ENCODE assay signal across 29 cellular contexts in genomic region chr7:25545125-25546008, GRCh38.
DNase-seq lines count a peak whose midpoint lies in the region; ATAC-seq and TF ChIP-seq lines count a peak whose summit lies in the region.
"Had no signal": no experiment of that assay in that cellular context is flagged by ENCODE, and none has a peak within 500 bp of the region (broad histone marks: within the 10 kb centered on the region; RNA-seq: fewer than 3 reads in every experiment).

No MANE protein-coding gene starts in this region.

- H3K4me1 ChIP-seq in HCT116 (ENCODE audit: control insufficient read depth in 1 of 2, insufficient read depth in 2 of 2, low read length in 2 of 2), result no peaks in the 10 kb centered on the region
- peaks cover 0 to 19% of the 10 kb centered on the region in 2 donors for H3K4me1 ChIP-seq in adrenal gland (replicated peaks in 1 of 2)
- peaks cover 17% of the 10 kb centered on the region for H3K4me1 ChIP-seq in testis
- H3K4me1 ChIP-seq: BE2C, colonic mucosa, lower lobe of right lung had no signal

- RAD21 ChIA-PET in HCT116 (lab: Charles Lee; ENCODE audit: low non-redundant PET in 1 of 2, low total read pairs in 2 of 2, uncharacterized antibody in 2 of 2, unreplicated experiment in 2 of 2), result no interaction called here

- POLR2A ChIA-PET in HCT116 (lab: Charles Lee), result no interaction called here

- DNase-seq in HCT116 (ENCODE audit: low read depth, low spot score) (no peak), adrenal gland (peak in 4 of 7 donors; percentile 22 to 32 (median 28)), iPS-NIHi7 (ENCODE audit: extremely low spot score) (peak; percentile 14), testis (peak; percentile 63), NCI-H1048 (lab: John Stamatoyannopoulos, UW) (no peak), GM13977 (ENCODE audit: low spot score) (no peak)
- no peak for DNase-seq in activated CD4-positive, alpha-beta T cell treated with anti-CD3 and anti-CD28 coated beads, Interleukin-2, amount 10 ng/mL, durations not matched to agents 24 days and 14 days
- DNase-seq: activated CD4-positive, alpha-beta T cell treated with anti-CD3 and anti-CD28 coated beads for 36 hours; activated effector memory CD4-positive, alpha-beta T cell treated with Interleukin-2 at 50 U/mL for 16 hours; BE2C; CD8-positive, alpha-beta T cell; colonic mucosa; DMS 273 treated with DMSO at 0.1 percent for 48 hours; effector CD4-positive, alpha-beta T cell; lower lobe of right lung; MG63; midbrain; naive thymus-derived CD4-positive, alpha-beta T cell; NCI-H2029; NCI-H524 treated with DMSO at 0.1 percent for 48 hours; PC-9; SHP77; upper lobe of left lung had no signal

- no peaks in the 10 kb centered on the region for H4K20me1 ChIP-seq in HCT116 (ENCODE audit: insufficient read depth)

- TF ChIP-seq CTCF in HCT116 (IDR thresholded peaks at IDR 0.05 in 2 of 3, conservative IDR thresholded peaks at IDR 0.05 in 1 of 3; ENCODE audit: borderline replicate concordance in 1 of 3, insufficient read depth in 1 of 3, low read depth in 2 of 3, low read length in 2 of 3) (no peak), adrenal gland (IDR thresholded peaks at IDR 0.05) (no peak), testis (IDR thresholded peaks at IDR 0.05) (no peak), GM13977 (IDR thresholded peaks at IDR 0.05; ENCODE audit: extremely low read depth, insufficient read depth, missing control alignments) (no peak)

- H3K27me3 ChIP-seq in HCT116 (ENCODE audit: insufficient read depth, low read length), result peaks cover 66% of the 10 kb centered on the region
- no peaks in the 10 kb centered on the region for H3K27me3 ChIP-seq in adrenal gland
- no peaks in the 10 kb centered on the region for H3K27me3 ChIP-seq in testis
- H3K27me3 ChIP-seq: cardiac muscle cell, colonic mucosa, upper lobe of left lung had no signal

- H3K9me3 ChIP-seq in HCT116 (ENCODE audit: control insufficient read depth in 1 of 2, insufficient read depth in 1 of 2, low read depth in 1 of 2, low read length in 2 of 2) (no peaks in the 10 kb centered on the region), adrenal gland (replicated peaks in 1 of 3) (no peaks in the 10 kb centered on the region), testis (no peaks in the 10 kb centered on the region)
- H3K9me3 ChIP-seq: BE2C, colonic mucosa, lower lobe of right lung, MG63, upper lobe of left lung had no signal

- no peak overlapping the region for H2AFZ ChIP-seq in HCT116 (ENCODE audit: low read depth, low read length, poor library complexity, severe bottlenecking)
- H2AFZ ChIP-seq: PC-9 had no signal

- H3K4me2 ChIP-seq in HCT116 (ENCODE audit: low read length), result no peak overlapping the region
- H3K4me2 ChIP-seq: KMS-11, PC-9 had no signal

- TF ChIP-seq RAD21 in HCT116 (IDR thresholded peaks at IDR 0.05; ENCODE audit: low read depth), result no peak

- intact Hi-C loops in HCT116 (cut with micrococcal nuclease) (no loop called here), adrenal gland (cut with DNase I) (no loop called here), testis (cut with DNase I; ENCODE audit: low total_unique reads) (no loop called here)
- intact Hi-C loops in activated CD4-positive, alpha-beta T cell treated with anti-CD3 and anti-CD28 coated beads, Interleukin-2, amount 10 ng/mL, durations not matched to agents 24 days and 14 days (cut with micrococcal nuclease), result no loop called here

- no peak overlapping the region for H3K4me3 ChIP-seq in HCT116 (replicated peaks in 1 of 2; ENCODE audit: low read depth in 1 of 2, low read length in 2 of 2)
- H3K4me3 ChIP-seq in adrenal gland, result no peak overlapping the region
- no peak overlapping the region for H3K4me3 ChIP-seq in testis
- H3K4me3 ChIP-seq: cardiac muscle cell, colonic mucosa, lower lobe of right lung, MG63, PC-9, skin epidermis, upper lobe of left lung had no signal

- no peaks in the 10 kb centered on the region for H3K36me3 ChIP-seq in HCT116 (ENCODE audit: control insufficient read depth in 1 of 2, insufficient read depth in 2 of 2, low read length in 2 of 2)
- H3K36me3 ChIP-seq in adrenal gland (replicated peaks in 1 of 2), result no peaks in the 10 kb centered on the region
- H3K36me3 ChIP-seq in testis (ENCODE audit: low read depth, missing control alignments), result no peaks in the 10 kb centered on the region
- H3K36me3 ChIP-seq: BE2C, cardiac muscle cell, colonic mucosa, lower lobe of right lung, MG63, upper lobe of left lung had no signal

- no peaks in the 10 kb centered on the region for H3K9me3 Mint-ChIP-seq in activated CD4-positive, alpha-beta T cell treated with anti-CD3 and anti-CD28 coated beads, Interleukin-2, amount 10 ng/mL, durations not matched to agents 24 days and 14 days
- H3K9me3 Mint-ChIP-seq: CD8-positive, alpha-beta T cell; stimulated activated memory B cell treated with anti-CD40 and anti-IgM and Interleukin-4, amounts not matched to agents 10 μg/mL and 1 μg/mL and 100 μg/mL, for 72 hours; T-helper 2 cell treated with Interferon-gamma antibody and Interleukin-4, amounts not matched to agents 5 μg/mL and 100 μg/mL, for 36 hours had no signal

- no peaks in the 10 kb centered on the region for H3K9me2 ChIP-seq in HCT116 (ENCODE audit: insufficient read depth)

- no peak overlapping the region for H3K4me3 Mint-ChIP-seq in activated CD4-positive, alpha-beta T cell treated with anti-CD3 and anti-CD28 coated beads, Interleukin-2, amount 10 ng/mL, durations not matched to agents 24 days and 14 days
- H3K4me3 Mint-ChIP-seq: activated CD4-positive, alpha-beta T cell treated with anti-CD3 and anti-CD28 coated beads for 36 hours; activated naive CD8-positive, alpha-beta T cell; CD8-positive, alpha-beta T cell; naive thymus-derived CD4-positive, alpha-beta T cell; stimulated activated memory B cell treated with anti-CD40 and anti-IgM and Interleukin-4, amounts not matched to agents 10 μg/mL and 1 μg/mL and 100 μg/mL, for 72 hours; T-helper 2 cell treated with Interferon-gamma antibody and Interleukin-4, amounts not matched to agents 5 μg/mL and 100 μg/mL, for 36 hours had no signal

- ATAC-seq in HCT116, result 0 out of 2 replicates have a peak, but pooled peaks have one; percentile 30
- ATAC-seq: CD8-positive, alpha-beta T cell; naive thymus-derived CD4-positive, alpha-beta T cell; stimulated activated memory B cell treated with anti-CD40 and anti-IgM and Interleukin-4, amounts not matched to agents 10 μg/mL and 1 μg/mL and 100 μg/mL, for 72 hours had no signal

- H3K27ac ChIP-seq in HCT116 (ENCODE audit: low read depth, low read length) (no peak overlapping the region), adrenal gland (no peak overlapping the region), testis (peak overlapping the region in 1 of 2 donors; percentile 23)
- H3K27ac ChIP-seq: cardiac muscle cell, colonic mucosa, KMS-11, lower lobe of right lung, PC-9, skin epidermis, upper lobe of left lung had no signal

- TF ChIP-seq POLR2A in HCT116 (IDR thresholded peaks at IDR 0.05; ENCODE audit: borderline replicate concordance, extremely low read depth, insufficient read depth, insufficient read length) (no peak), adrenal gland (IDR thresholded peaks at IDR 0.05) (no peak), testis (IDR thresholded peaks at IDR 0.05) (no peak)

- WGBS in adrenal gland, 4 donors, result 64 to 70% (median 68%) methylated on average over 5 to 7 of the region's 7 CpGs
- WGBS in testis, 2 donors, result 50 to 58% methylated on average over 7 of the region's 7 CpGs

- H3K9ac ChIP-seq in HCT116 (ENCODE audit: low read length), result no peak overlapping the region
- H3K9ac ChIP-seq: KMS-11 had no signal

- H3K79me2 ChIP-seq in HCT116 (ENCODE audit: insufficient read depth, low read length), result no peaks in the 10 kb centered on the region

- no TSS peak for BruUV-seq in HCT116 (replicated peaks; lab: Mats Ljungman, UMichigan)

- H3K36me3 Mint-ChIP-seq in activated CD4-positive, alpha-beta T cell treated with anti-CD3 and anti-CD28 coated beads, Interleukin-2, amount 10 ng/mL, durations not matched to agents 24 days and 14 days (ENCODE audit: low read depth), result no peaks in the 10 kb centered on the region
- H3K36me3 Mint-ChIP-seq: activated naive CD8-positive, alpha-beta T cell; CD8-positive, alpha-beta T cell; naive thymus-derived CD4-positive, alpha-beta T cell; stimulated activated memory B cell treated with anti-CD40 and anti-IgM and Interleukin-4, amounts not matched to agents 10 μg/mL and 1 μg/mL and 100 μg/mL, for 72 hours had no signal

- no peaks in the 10 kb centered on the region for H3K4me1 Mint-ChIP-seq in activated CD4-positive, alpha-beta T cell treated with anti-CD3 and anti-CD28 coated beads, Interleukin-2, amount 10 ng/mL, durations not matched to agents 24 days and 14 days
- H3K4me1 Mint-ChIP-seq: activated CD4-positive, alpha-beta T cell treated with anti-CD3 and anti-CD28 coated beads for 36 hours; stimulated activated memory B cell treated with anti-CD40 and anti-IgM and Interleukin-4, amounts not matched to agents 10 μg/mL and 1 μg/mL and 100 μg/mL, for 72 hours had no signal

- no peak overlapping the region for H3K27ac Mint-ChIP-seq in activated CD4-positive, alpha-beta T cell treated with anti-CD3 and anti-CD28 coated beads, Interleukin-2, amount 10 ng/mL, durations not matched to agents 24 days and 14 days
- H3K27ac Mint-ChIP-seq: activated CD4-positive, alpha-beta T cell treated with anti-CD3 and anti-CD28 coated beads for 36 hours; activated naive CD8-positive, alpha-beta T cell; CD8-positive, alpha-beta T cell; naive thymus-derived CD4-positive, alpha-beta T cell; stimulated activated memory B cell treated with anti-CD40 and anti-IgM and Interleukin-4, amounts not matched to agents 10 μg/mL and 1 μg/mL and 100 μg/mL, for 72 hours; T-helper 2 cell treated with Interferon-gamma antibody and Interleukin-4, amounts not matched to agents 5 μg/mL and 100 μg/mL, for 36 hours had no signal

- CTCF ChIA-PET in HCT116 (lab: Charles Lee), result interaction anchor here (1.0 kb wide), 1 partner anchor 20 kb away, joined by 4 read pairs; no protein-coding TSS in a partner anchor

- in situ Hi-C loops in GM13977 (cut with MboI; ENCODE audit: low pct_unique_long_range_greater_than_20kb, low sequenced_read_pairs, unreplicated experiment), result no loop called here

- H3K27me3 Mint-ChIP-seq in activated CD4-positive, alpha-beta T cell treated with anti-CD3 and anti-CD28 coated beads, Interleukin-2, amount 10 ng/mL, durations not matched to agents 24 days and 14 days, result peaks cover 12% of the 10 kb centered on the region

TF ChIP-seq in HCT116, 20 proteins besides CTCF, POLR2A, EP300 and RAD21:
- TF ChIP-seq EZH2phosphoT487 (IDR thresholded peaks at IDR 0.05; ENCODE audit: borderline replicate concordance) (no peak), SP1 (IDR thresholded peaks at IDR 0.05; ENCODE audit: low read depth) (no peak), CEBPB (IDR thresholded peaks at IDR 0.05; ENCODE audit: low read depth) (no peak), FOSL1 (IDR thresholded peaks at IDR 0.05; ENCODE audit: low read depth) (no peak), EGR1 (IDR thresholded peaks at IDR 0.05; ENCODE audit: low read depth) (no peak), ZFX (IDR thresholded peaks at IDR 0.05) (no peak), ELF1 (IDR thresholded peaks at IDR 0.05; ENCODE audit: borderline replicate concordance, low read depth) (no peak)

Comparison
In these comparisons a context has a peak if more than half of its experiments do, and no peak if none do; other contexts are left out.
1. DNase-seq: peak in adrenal gland (4 of 7), iPS-NIHi7 (single experiment) and testis (single experiment); none in HCT116 (single experiment), NCI-H1048 (single experiment), GM13977 (single experiment) and activated CD4-positive, alpha-beta T cell treated with anti-CD3 and anti-CD28 coated beads, Interleukin-2, amount 10 ng/mL, durations not matched to agents 24 days and 14 days (single experiment).